In genomic region chr7:1611708-1612241, GRCh38 we compare ENCODE assay signal across 10 cellular contexts. TPM values are rescaled to one million over a fixed set of nuclear protein-coding genes. Genes with fewer than 3 reads are reported as not detected.
DNase-seq lines count a peak whose midpoint lies in the region; ATAC-seq, FAIRE-seq and TF ChIP-seq lines count a peak whose summit lies in the region.
"Had no signal": no experiment of that assay in that cellular context is flagged by ENCODE, and none has a peak within 500 bp of the region (broad histone marks: within the 10 kb centered on the region; RNA-seq: fewer than 3 reads in every experiment).

No MANE protein-coding gene starts in this region.

- no peak overlapping the region for H4K8ac ChIP-seq in mesenchymal stem cell (ENCODE audit: low read length)

- CTCF ChIA-PET in mammary epithelial cell (lab: Charles Lee; ENCODE audit: low non-redundant PET) = no interaction called here

- H3K4me2 ChIP-seq in mammary epithelial cell (ENCODE audit: insufficient read depth, low read depth, low read length) (no peak overlapping the region), mesenchymal stem cell (ENCODE audit: low read length, poor library complexity, severe bottlenecking) (peak overlapping the region; percentile 18)

- H4K20me1 ChIP-seq in mammary epithelial cell (ENCODE audit: insufficient read depth, low read length) = no peaks in the 10 kb centered on the region

- in situ Hi-C loops in mammary epithelial cell (cut with MboI; ENCODE audit: low sequenced_read_pairs in 2 of 2) = no loop called here

- H3K79me2 ChIP-seq in mammary epithelial cell (ENCODE audit: insufficient read depth, low read length) = no peaks in the 10 kb centered on the region

- TF ChIP-seq CTCF in mammary epithelial cell (conservative IDR thresholded peaks at IDR 0.05 in 1 of 2, IDR thresholded peaks at IDR 0.05 in 1 of 2; ENCODE audit: extremely low read depth in 1 of 2, insufficient read depth in 1 of 2, low read depth in 1 of 2, low read length in 2 of 2) (no peak), body of pancreas (IDR thresholded peaks at IDR 0.05) (no peak)

- no peak overlapping the region for H2BK120ac ChIP-seq in mesenchymal stem cell (ENCODE audit: low read depth, low read length)

- H3K4me3 ChIP-seq in mammary epithelial cell (replicated peaks in 1 of 3; ENCODE audit: insufficient read depth in 1 of 3, low read depth in 2 of 3, low read length in 3 of 3) = no peak overlapping the region
- H3K4me3 ChIP-seq in mesenchymal stem cell (ENCODE audit: insufficient read depth in 1 of 2, low read depth in 1 of 2, low read length in 2 of 2) = peak overlapping the region in 1 of 2 experiments; percentile 37
- H3K4me3 ChIP-seq in body of pancreas = no peak overlapping the region

- no peak overlapping the region for H3K27ac ChIP-seq in mammary epithelial cell (ENCODE audit: insufficient read depth, low read depth, low read length)
- H3K27ac ChIP-seq in mesenchymal stem cell (ENCODE audit: low read length, poor library complexity, severe bottlenecking) = no peak overlapping the region
- no peak overlapping the region for H3K27ac ChIP-seq in body of pancreas

- no peaks in the 10 kb centered on the region for H3K79me1 ChIP-seq in mesenchymal stem cell (replicated peaks; ENCODE audit: low read length, poor library complexity, severe bottlenecking)

- H2BK12ac ChIP-seq in mesenchymal stem cell (ENCODE audit: low read length in 2 of 2) = no peak overlapping the region

- H3K27me3 Mint-ChIP-seq in stimulated activated naive CD8-positive, alpha-beta T cell treated with anti-CD3 and anti-CD28 coated beads, Interleukin-15, amount 100 ng/mL, for 72 hours = peaks cover 41% of the 10 kb centered on the region

- H3K4me3 Mint-ChIP-seq in stimulated activated naive CD8-positive, alpha-beta T cell treated with anti-CD3 and anti-CD28 coated beads, Interleukin-15, amount 100 ng/mL, for 72 hours = no peak overlapping the region
- H3K4me3 Mint-ChIP-seq: activated naive CD8-positive, alpha-beta T cell treated with anti-CD3 and anti-CD28 coated beads for 36 hours; stimulated activated naive CD8-positive, alpha-beta T cell treated with anti-CD3 and anti-CD28 coated beads, Interleukin-15, Interleukin-2, amounts not matched to agents 100 ng/mL and 50 ng/mL, for 24 hours had no signal

- no peak overlapping the region for H3K14ac ChIP-seq in mesenchymal stem cell (ENCODE audit: low read length in 2 of 2)

- H3K27me3 ChIP-seq in mammary epithelial cell (ENCODE audit: insufficient read depth, low read length) (no peaks in the 10 kb centered on the region), mesenchymal stem cell (ENCODE audit: control insufficient read depth in 1 of 2, insufficient read depth in 1 of 2, low read length in 2 of 2) (peaks cover 8 to 58% of the 10 kb centered on the region in 2 experiments), body of pancreas (peaks cover 0 to 5% of the 10 kb centered on the region in 2 donors)

- H2BK5ac ChIP-seq in mesenchymal stem cell (ENCODE audit: low read depth, low read length, poor library complexity, severe bottlenecking) = no peak overlapping the region

- no peaks in the 10 kb centered on the region for H3K9me3 Mint-ChIP-seq in stimulated activated naive CD8-positive, alpha-beta T cell treated with anti-CD3 and anti-CD28 coated beads, Interleukin-15, amount 100 ng/mL, for 72 hours
- H3K9me3 Mint-ChIP-seq: activated naive CD8-positive, alpha-beta T cell treated with anti-CD3 and anti-CD28 coated beads for 36 hours; stimulated activated naive CD8-positive, alpha-beta T cell treated with anti-CD3 and anti-CD28 coated beads, Interleukin-15, Interleukin-2, amounts not matched to agents 100 ng/mL and 50 ng/mL, for 24 hours had no signal

- H3K27ac Mint-ChIP-seq in stimulated activated naive CD8-positive, alpha-beta T cell treated with anti-CD3 and anti-CD28 coated beads, Interleukin-15, amount 100 ng/mL, for 72 hours = no peak overlapping the region
- H3K27ac Mint-ChIP-seq: activated naive CD8-positive, alpha-beta T cell treated with anti-CD3 and anti-CD28 coated beads for 36 hours; stimulated activated naive CD8-positive, alpha-beta T cell treated with anti-CD3 and anti-CD28 coated beads, Interleukin-15, Interleukin-2, amounts not matched to agents 100 ng/mL and 50 ng/mL, for 24 hours had no signal

- no peak overlapping the region for H2BK15ac ChIP-seq in mesenchymal stem cell (ENCODE audit: low read depth, poor library complexity, severe bottlenecking)

- no TSS peak for BruUV-seq in mammary epithelial cell (replicated peaks; lab: Mats Ljungman, UMichigan)

- 75% methylated on average over 9 of the region's 10 CpGs for WGBS in mammary epithelial cell (ENCODE audit: low coverage, missing lambda C conversion rate)
- WGBS in mesenchymal stem cell = 64% methylated on average over 9 of the region's 10 CpGs
- 39 to 54% methylated on average over 4 to 10 of the region's 10 CpGs for whole genome bisulfite sequencing in body of pancreas, 2 donors

- dilution Hi-C loops in mammary epithelial cell (cut with HindIII; ENCODE audit: low sequenced_read_pairs) = no loop called here

- ATAC-seq in stimulated activated naive CD8-positive, alpha-beta T cell treated with anti-CD3 and anti-CD28 coated beads, Interleukin-15, amount 100 ng/mL, for 72 hours = no peak
- no peak for ATAC-seq in body of pancreas

- H3K23ac ChIP-seq in mesenchymal stem cell (ENCODE audit: low read length in 2 of 2) = no peak overlapping the region

- H3K4me1 ChIP-seq in mammary epithelial cell (ENCODE audit: insufficient read depth, low read length) (no peaks in the 10 kb centered on the region), mesenchymal stem cell (ENCODE audit: control insufficient read depth, insufficient read depth, low read depth, low read length) (peaks cover 9% of the 10 kb centered on the region), body of pancreas (no peaks in the 10 kb centered on the region)

- intact Hi-C loops in mammary epithelial cell (cut with micrococcal nuclease) (no loop called here), body of pancreas (cut with DNase I) (no loop called here)

- no peaks in the 10 kb centered on the region for H3K4me1 Mint-ChIP-seq in stimulated activated naive CD8-positive, alpha-beta T cell treated with anti-CD3 and anti-CD28 coated beads, Interleukin-15, amount 100 ng/mL, for 72 hours
- H3K4me1 Mint-ChIP-seq: activated naive CD8-positive, alpha-beta T cell treated with anti-CD3 and anti-CD28 coated beads for 36 hours had no signal

- no peak for FAIRE-seq in GM19239 (lab: Jason Lieb, UNC)

- no peak overlapping the region for H4K91ac ChIP-seq in mesenchymal stem cell (ENCODE audit: low read length)

- no peak overlapping the region for H3K9ac ChIP-seq in mammary epithelial cell (ENCODE audit: insufficient read depth, low read length)
- no peak overlapping the region for H3K9ac ChIP-seq in mesenchymal stem cell (ENCODE audit: low read length)

- H3K36me3 ChIP-seq in mammary epithelial cell (ENCODE audit: insufficient read depth, low read length) (no peaks in the 10 kb centered on the region), mesenchymal stem cell (ENCODE audit: control insufficient read depth in 1 of 2, insufficient read depth in 2 of 2, low read depth in 1 of 2, low read length in 2 of 2) (no peaks in the 10 kb centered on the region), body of pancreas (replicated peaks in 1 of 2; ENCODE audit: insufficient read depth in 1 of 2, low read depth in 2 of 2) (no peaks in the 10 kb centered on the region)

- H3K18ac ChIP-seq in mesenchymal stem cell (ENCODE audit: low read depth in 1 of 2, low read length in 2 of 2) = no peak overlapping the region

- DNase-seq in AG08395 (ENCODE audit: low spot score) (peak; percentile 96), LoVo (ENCODE audit: low spot score) (peak; percentile 55), mammary epithelial cell (peak; percentile 63), mesenchymal stem cell (peak; percentile 81), GM19239 (ENCODE audit: insufficient read length, low spot score) (no peak), NCI-H2227 treated with DMSO at 0.1 percent for 48 hours (lab: John Stamatoyannopoulos, UW) (no peak), body of pancreas (no peak)
- DNase-seq in stimulated activated naive CD8-positive, alpha-beta T cell treated with anti-CD3 and anti-CD28 coated beads, Interleukin-15, amount 100 ng/mL, for 72 hours = no peak
- DNase-seq: activated naive CD8-positive, alpha-beta T cell treated with anti-CD3 and anti-CD28 coated beads for 36 hours had no signal

- no peak for TF ChIP-seq POLR2A in body of pancreas (IDR thresholded peaks at IDR 0.05)

- no peak overlapping the region for H2AK5ac ChIP-seq in mesenchymal stem cell (ENCODE audit: low read length, severe bottlenecking)

- no peak overlapping the region for H3K4ac ChIP-seq in mesenchymal stem cell (ENCODE audit: low read depth in 1 of 2, low read length in 2 of 2)

- H2AFZ ChIP-seq in mammary epithelial cell (ENCODE audit: low read depth, low read length) (no peak overlapping the region), mesenchymal stem cell (ENCODE audit: low read depth, low read length) (no peak overlapping the region)

- no peaks in the 10 kb centered on the region for H3K9me3 ChIP-seq in mammary epithelial cell (replicated peaks; ENCODE audit: insufficient read depth, low read length)
- H3K9me3 ChIP-seq in mesenchymal stem cell (ENCODE audit: control insufficient read depth, low read length) = no peaks in the 10 kb centered on the region
- no peaks in the 10 kb centered on the region for H3K9me3 ChIP-seq in body of pancreas

RNA-seq across cellular contexts. Expression of gene PSMG3, which starts 41.9 kb away (rescaled TPM):
- total RNA-seq in mammary epithelial cell (10 to 100 TPM; 25.8 to 34.0 TPM), body of pancreas (10 to 100 TPM; 34.0 to 39.6 TPM)
- polyA plus RNA-seq in mammary epithelial cell = 70.4 TPM
- polyA minus RNA-seq in mammary epithelial cell = 14.2 TPM
- 7.3 TPM for polyA plus RNA-seq in mesenchymal stem cell (2013, experiment 1 of 2)
- polyA plus RNA-seq in mesenchymal stem cell (2013, experiment 2 of 2) = 8.7 TPM

RNA-seq across cellular contexts. Expression of gene TMEM184A, which starts 55.8 kb away (rescaled TPM):
- 10 to 100 TPM in 1 of 2 donors, 1 to 10 TPM in 1; 9.2 to 15.1 TPM for total RNA-seq in mammary epithelial cell
- polyA plus RNA-seq in mammary epithelial cell = 5.5 TPM
- polyA minus RNA-seq in mammary epithelial cell = 8.4 TPM
- 0.39 TPM for polyA plus RNA-seq in mesenchymal stem cell (2013, experiment 1 of 2)
- polyA plus RNA-seq in mesenchymal stem cell (2013, experiment 2 of 2) = 0.45 TPM
- total RNA-seq in body of pancreas = 10 to 100 TPM; 21.0 to 65.3 TPM

RNA-seq across cellular contexts. Expression of gene ELFN1, which starts 58.3 kb away (rescaled TPM):
- under 1 TPM in 1 of 2 donors, not detected in 1; 0.83 TPM for total RNA-seq in mammary epithelial cell
- 0.02 TPM for polyA plus RNA-seq in mammary epithelial cell
- not detected for polyA minus RNA-seq in mammary epithelial cell
- polyA plus RNA-seq in mesenchymal stem cell (2013, experiment 1 of 2) = 0.04 TPM
- 0.05 TPM for polyA plus RNA-seq in mesenchymal stem cell (2013, experiment 2 of 2)
- total RNA-seq in body of pancreas = 1 to 10 TPM in 1 of 2 donors, under 1 TPM in 1; 0.33 to 1.3 TPM

Comparison
In these comparisons a context has a peak if more than half of its experiments do, and no peak if none do; other contexts are left out.
1. DNase-seq: peak in AG08395 (single experiment), LoVo (single experiment), mammary epithelial cell (single experiment) and mesenchymal stem cell (single experiment); none in GM19239 (single experiment), stimulated activated naive CD8-positive, alpha-beta T cell treated with anti-CD3 and anti-CD28 coated beads, Interleukin-15, amount 100 ng/mL, for 72 hours (0 of 2), NCI-H2227 treated with DMSO at 0.1 percent for 48 hours (single experiment) and body of pancreas (0 of 4).